1 cellular context compared by ENCODE assay signal in genomic region chr16:85844786-85845185, GRCh38.
TF ChIP-seq lines count a peak whose summit lies in the region.

No MANE protein-coding gene starts in this region.

TF ChIP-seq in HepG2, 621 proteins besides CTCF, POLR2A, EP300 and RAD21 (continued from another document and continues in another):
- TF ChIP-seq FOXK1 (CRISPR knock-in tag; IDR thresholded peaks at IDR 0.05; ENCODE audit: borderline replicate concordance, low read depth): peak; percentile 44; the same call in 1 of the 2 replicates
- TF ChIP-seq ZBTB34 (CRISPR knock-in tag; IDR thresholded peaks at IDR 0.05): 0 out of 2 replicates have a peak, but pooled peaks have one; percentile 40
- TF ChIP-seq DPF2 (CRISPR knock-in tag; IDR thresholded peaks at IDR 0.05; ENCODE audit: borderline replicate concordance, low read depth): 0 out of 2 replicates have a peak, but pooled peaks have one; percentile 20
- no peak for TF ChIP-seq PRMT3 (CRISPR knock-in tag; IDR thresholded peaks at IDR 0.05; ENCODE audit: borderline replicate concordance, low read depth)
- TF ChIP-seq AHR (CRISPR knock-in tag; IDR thresholded peaks at IDR 0.05): no peak
- TF ChIP-seq HOXA9 (CRISPR knock-in tag; IDR thresholded peaks at IDR 0.05; ENCODE audit: borderline replicate concordance): no peak
- no peak for TF ChIP-seq SUZ12 (IDR thresholded peaks at IDR 0.05; ENCODE audit: low read depth, low read length)
- no peak for TF ChIP-seq STAG1 (CRISPR knock-in tag; IDR thresholded peaks at IDR 0.05)
- TF ChIP-seq EED (CRISPR knock-in tag; IDR thresholded peaks at IDR 0.05): no peak
- TF ChIP-seq ZNF644 (CRISPR knock-in tag; IDR thresholded peaks at IDR 0.05; ENCODE audit: low read depth): no peak
- no peak for TF ChIP-seq ZNF768 (CRISPR knock-in tag; IDR thresholded peaks at IDR 0.05)
- TF ChIP-seq TRIM22 (IDR thresholded peaks at IDR 0.05): no peak
- TF ChIP-seq ZNF451 (CRISPR knock-in tag; IDR thresholded peaks at IDR 0.05): no peak
- TF ChIP-seq PLRG1 (conservative IDR thresholded peaks at IDR 0.05): no peak
- TF ChIP-seq XRCC5 (optimal IDR thresholded peaks at IDR 0.05; ENCODE audit: low read length): no peak
- peak; percentile 50; the same call in 1 of the 2 replicates for TF ChIP-seq CREM (IDR thresholded peaks at IDR 0.05)
- no peak for TF ChIP-seq CREM (CRISPR knock-in tag; IDR thresholded peaks at IDR 0.05)
- TF ChIP-seq ZNF615 (CRISPR knock-in tag; IDR thresholded peaks at IDR 0.05; ENCODE audit: borderline replicate concordance): no peak
- TF ChIP-seq FOXA3 (CRISPR knock-in tag; IDR thresholded peaks at IDR 0.05): peak; percentile 72
- no peak for TF ChIP-seq ZNF776 (CRISPR knock-in tag; IDR thresholded peaks at IDR 0.05)
- TF ChIP-seq NFIB (CRISPR knock-in tag; IDR thresholded peaks at IDR 0.05; ENCODE audit: borderline replicate concordance): no peak
- peak; percentile 50; the same call in 1 of the 2 replicates for TF ChIP-seq ZNF558 (CRISPR knock-in tag; IDR thresholded peaks at IDR 0.05; ENCODE audit: borderline replicate concordance)
- TF ChIP-seq ZNF12 (CRISPR knock-in tag; IDR thresholded peaks at IDR 0.05): no peak
- TF ChIP-seq ZNF136 (CRISPR knock-in tag; IDR thresholded peaks at IDR 0.05; ENCODE audit: low read depth): peak; percentile 57; the same call in 1 of the 2 replicates
- TF ChIP-seq NFYC (CRISPR knock-in tag; IDR thresholded peaks at IDR 0.05): no peak
- TF ChIP-seq ZNF577 (CRISPR knock-in tag; IDR thresholded peaks at IDR 0.05; ENCODE audit: borderline replicate concordance, low read depth): no peak
- no peak for TF ChIP-seq ZNF512 (CRISPR knock-in tag; IDR thresholded peaks at IDR 0.05)
- TF ChIP-seq SALL2 (CRISPR knock-in tag; IDR thresholded peaks at IDR 0.05): no peak
- TF ChIP-seq SNAPC4 (CRISPR knock-in tag; IDR thresholded peaks at IDR 0.05): no peak
- TF ChIP-seq ATF7-NPFF (CRISPR knock-in tag; IDR thresholded peaks at IDR 0.05; ENCODE audit: low read depth): no peak
- peak; percentile 58; the same call in 1 of the 2 replicates for TF ChIP-seq ZBTB7B (CRISPR knock-in tag; IDR thresholded peaks at IDR 0.05)
- TF ChIP-seq ZNF792 (CRISPR knock-in tag; IDR thresholded peaks at IDR 0.05): 0 out of 2 replicates have a peak, but pooled peaks have one; percentile 64
- no peak for TF ChIP-seq ZNF160 (CRISPR knock-in tag; IDR thresholded peaks at IDR 0.05)
- TF ChIP-seq MEF2D (CRISPR knock-in tag; IDR thresholded peaks at IDR 0.05): 0 out of 2 replicates have a peak, but pooled peaks have one; percentile 59
- TF ChIP-seq NCOR1 (IDR thresholded peaks at IDR 0.05; ENCODE audit: borderline replicate concordance, low read length): no peak
- TF ChIP-seq TAF15 (IDR thresholded peaks at IDR 0.05; ENCODE audit: low read depth, low read length, poor library complexity, severe bottlenecking): no peak
- peak; percentile 48; the same call in 1 of the 2 replicates for TF ChIP-seq FOXO1 (CRISPR knock-in tag; IDR thresholded peaks at IDR 0.05)
- peak; percentile 14; the same call in 1 of the 2 replicates for TF ChIP-seq CBX5 (CRISPR knock-in tag; IDR thresholded peaks at IDR 0.05; ENCODE audit: borderline replicate concordance)
- no peak for TF ChIP-seq GFI1 (CRISPR knock-in tag; IDR thresholded peaks at IDR 0.05; ENCODE audit: borderline replicate concordance)
- no peak for TF ChIP-seq ZKSCAN8 (CRISPR knock-in tag; IDR thresholded peaks at IDR 0.05; ENCODE audit: borderline replicate concordance)
- TF ChIP-seq CSRNP1 (CRISPR knock-in tag; IDR thresholded peaks at IDR 0.05): no peak
- no peak; the same call in 1 of the 2 replicates for TF ChIP-seq ZFX (CRISPR knock-in tag; IDR thresholded peaks at IDR 0.05; ENCODE audit: low read depth)
- no peak for TF ChIP-seq GTF3A (CRISPR knock-in tag; conservative IDR thresholded peaks at IDR 0.05)
- TF ChIP-seq MYNN (CRISPR knock-in tag; IDR thresholded peaks at IDR 0.05; ENCODE audit: low read depth): no peak
- TF ChIP-seq TCF7 (IDR thresholded peaks at IDR 0.05; ENCODE audit: low read depth): peak; percentile 83
- no peak for TF ChIP-seq ARID3A (IDR thresholded peaks at IDR 0.05; ENCODE audit: low read depth, low read length)
- no peak for TF ChIP-seq MIER2 (CRISPR knock-in tag; IDR thresholded peaks at IDR 0.05)
- no peak for TF ChIP-seq SNRNP70 (IDR thresholded peaks at IDR 0.05; ENCODE audit: low read depth, low read length)
- no peak for TF ChIP-seq STAT6 (CRISPR knock-in tag; IDR thresholded peaks at IDR 0.05; ENCODE audit: borderline replicate concordance)
- no peak for TF ChIP-seq ZBTB7A (CRISPR knock-in tag; IDR thresholded peaks at IDR 0.05)
- no peak for TF ChIP-seq HOXA7 (CRISPR knock-in tag; IDR thresholded peaks at IDR 0.05)
- TF ChIP-seq EZH2 (conservative IDR thresholded peaks at IDR 0.05; ENCODE audit: low read depth, low read length): no peak
- TF ChIP-seq CEBPB (IDR thresholded peaks at IDR 0.05; ENCODE audit: borderline replicate concordance, low read depth, low read length): no peak
- TF ChIP-seq NR3C1 (CRISPR knock-in tag; IDR thresholded peaks at IDR 0.05): no peak
- TF ChIP-seq ZNF329 (CRISPR knock-in tag; IDR thresholded peaks at IDR 0.05; ENCODE audit: low read depth): no peak
- TF ChIP-seq SMYD3 (CRISPR knock-in tag; IDR thresholded peaks at IDR 0.05): 0 out of 2 replicates have a peak, but pooled peaks have one; percentile 47
- TF ChIP-seq ZFP37 (CRISPR knock-in tag; IDR thresholded peaks at IDR 0.05; ENCODE audit: borderline replicate concordance): no peak
- no peak for TF ChIP-seq YEATS2 (CRISPR knock-in tag; IDR thresholded peaks at IDR 0.05; ENCODE audit: borderline replicate concordance)
- TF ChIP-seq CREB3 (CRISPR knock-in tag; IDR thresholded peaks at IDR 0.05): no peak
- TF ChIP-seq DMAP1 (CRISPR knock-in tag; IDR thresholded peaks at IDR 0.05): no peak
